In genomic region chr11:13220148-13220547, GRCh38 we compare ENCODE assay signal across 23 cellular contexts.
"Had no signal": no experiment of that assay in that cellular context is flagged by ENCODE, and none has a peak within 500 bp of the region (broad histone marks: within the 10 kb centered on the region; RNA-seq: fewer than 3 reads in every experiment).

No MANE protein-coding gene starts in this region.

- H3K27ac Mint-ChIP-seq: activated CD4-positive, alpha-beta memory T cell treated with anti-CD3 and anti-CD28 coated beads, Interleukin-2, amount 10 ng/mL, durations not matched to agents 7 days and 5 days; activated CD4-positive, alpha-beta T cell treated with anti-CD3 and anti-CD28 coated beads, Interleukin-2, amount 10 ng/mL, durations not matched to agents 24 days and 14 days; activated naive CD4-positive, alpha-beta T cell treated with anti-CD3 and anti-CD28 coated beads, Interleukin-2, amount 50 U/mL, for 24 hours; immature natural killer cell; mesothelial cell of epicardium; natural killer cell treated with Interleukin-12 subunit alpha and Interleukin-12 subunit beta and Interleukin-15 and Interleukin-18, amount 100 ng/mL, for 72 hours; stimulated activated memory B cell treated with anti-CD40 and anti-IgM and Interleukin-4, amounts not matched to agents 10 μg/mL and 1 μg/mL and 100 μg/mL, for 72 hours had no signal

- FAIRE-seq: frontal cortex, small intestine had no signal

- H3K27me3 ChIP-seq: brain microvascular endothelial cell, hepatocyte, left lung, upper lobe of right lung had no signal

- H3K4me1 Mint-ChIP-seq: activated CD4-positive, alpha-beta T cell treated with anti-CD3 and anti-CD28 coated beads, Interleukin-2, amount 10 ng/mL, durations not matched to agents 24 days and 14 days; activated naive CD4-positive, alpha-beta T cell treated with anti-CD3 and anti-CD28 coated beads, Interleukin-2, amount 50 U/mL, for 24 hours; immature natural killer cell; stimulated activated memory B cell treated with anti-CD40 and anti-IgM and Interleukin-4, amounts not matched to agents 10 μg/mL and 1 μg/mL and 100 μg/mL, for 72 hours had no signal

- H3K27ac ChIP-seq: brain microvascular endothelial cell, hepatocyte, left lung, upper lobe of right lung had no signal

- H3K9me3 ChIP-seq: left lung, upper lobe of right lung had no signal

- H3K4me3 ChIP-seq: hepatocyte, left lung, upper lobe of right lung had no signal

- H3K9me3 Mint-ChIP-seq: activated CD4-positive, alpha-beta memory T cell treated with anti-CD3 and anti-CD28 coated beads, Interleukin-2, amount 10 ng/mL, durations not matched to agents 7 days and 5 days; activated naive CD4-positive, alpha-beta T cell treated with anti-CD3 and anti-CD28 coated beads, Interleukin-2, amount 50 U/mL, for 24 hours; immature natural killer cell; mesothelial cell of epicardium; natural killer cell treated with Interleukin-12 subunit alpha and Interleukin-12 subunit beta and Interleukin-15 and Interleukin-18, amount 100 ng/mL, for 72 hours had no signal

- DNase-seq: activated CD4-positive, alpha-beta memory T cell treated with anti-CD3 and anti-CD28 coated beads, Interleukin-2, amount 10 ng/mL, durations not matched to agents 7 days and 5 days; activated CD4-positive, alpha-beta T cell treated with anti-CD3 and anti-CD28 coated beads, Interleukin-2, amount 10 ng/mL, durations not matched to agents 24 days and 14 days; activated gamma-delta T cell treated with Interleukin-2 at 50 U/mL for 16 hours; aorta; brain microvascular endothelial cell; caudate nucleus; dermis blood vessel endothelial cell; effector CD8-positive, alpha-beta T cell; glutamatergic neuron; immature natural killer cell; left lung; small intestine; stimulated activated CD4-positive, alpha-beta T cell treated with anti-CD3 and anti-CD28 coated beads, Interleukin-15, amount 100 ng/mL, for 24 hours; T-helper 9 cell; upper lobe of right lung had no signal

- H3K4me3 Mint-ChIP-seq: activated CD4-positive, alpha-beta memory T cell treated with anti-CD3 and anti-CD28 coated beads, Interleukin-2, amount 10 ng/mL, durations not matched to agents 7 days and 5 days; activated CD4-positive, alpha-beta T cell treated with anti-CD3 and anti-CD28 coated beads, Interleukin-2, amount 10 ng/mL, durations not matched to agents 24 days and 14 days; activated naive CD4-positive, alpha-beta T cell treated with anti-CD3 and anti-CD28 coated beads, Interleukin-2, amount 50 U/mL, for 24 hours; immature natural killer cell; mesothelial cell of epicardium; natural killer cell treated with Interleukin-12 subunit alpha and Interleukin-12 subunit beta and Interleukin-15 and Interleukin-18, amount 100 ng/mL, for 72 hours; stimulated activated memory B cell treated with anti-CD40 and anti-IgM and Interleukin-4, amounts not matched to agents 10 μg/mL and 1 μg/mL and 100 μg/mL, for 72 hours had no signal

- H3K4me1 ChIP-seq: upper lobe of right lung had no signal

- H3K79me2 ChIP-seq: hepatocyte had no signal

- H3K4me2 ChIP-seq: hepatocyte had no signal

- H3K27me3 Mint-ChIP-seq: activated CD4-positive, alpha-beta memory T cell treated with anti-CD3 and anti-CD28 coated beads, Interleukin-2, amount 10 ng/mL, durations not matched to agents 7 days and 5 days; activated naive CD4-positive, alpha-beta T cell treated with anti-CD3 and anti-CD28 coated beads, Interleukin-2, amount 50 U/mL, for 24 hours; stimulated activated memory B cell treated with anti-CD40 and anti-IgM and Interleukin-4, amounts not matched to agents 10 μg/mL and 1 μg/mL and 100 μg/mL, for 72 hours had no signal

- H2AFZ ChIP-seq: hepatocyte had no signal

- ATAC-seq: activated CD4-positive, CD25-positive, alpha-beta regulatory T cell treated with anti-CD3 and anti-CD28 coated beads, Interleukin-2, amount 50 U/mL, for 24 hours; left lung; natural killer cell treated with Interleukin-12 subunit alpha and Interleukin-12 subunit beta and Interleukin-15 and Interleukin-18, amount 100 ng/mL, for 72 hours; sciatic nerve; stimulated activated memory B cell treated with anti-CD40 and anti-IgM and Interleukin-4, amounts not matched to agents 10 μg/mL and 1 μg/mL and 100 μg/mL, for 72 hours; upper lobe of right lung had no signal

- H3K36me3 ChIP-seq: brain microvascular endothelial cell, left lung, upper lobe of right lung had no signal

- H3K36me3 Mint-ChIP-seq: activated naive CD4-positive, alpha-beta T cell treated with anti-CD3 and anti-CD28 coated beads, Interleukin-2, amount 50 U/mL, for 24 hours; immature natural killer cell; mesothelial cell of epicardium; natural killer cell treated with Interleukin-12 subunit alpha and Interleukin-12 subunit beta and Interleukin-15 and Interleukin-18, amount 100 ng/mL, for 72 hours; stimulated activated memory B cell treated with anti-CD40 and anti-IgM and Interleukin-4, amounts not matched to agents 10 μg/mL and 1 μg/mL and 100 μg/mL, for 72 hours had no signal
